13 cellular contexts compared by ENCODE assay signal in the genomic region with DNA sequence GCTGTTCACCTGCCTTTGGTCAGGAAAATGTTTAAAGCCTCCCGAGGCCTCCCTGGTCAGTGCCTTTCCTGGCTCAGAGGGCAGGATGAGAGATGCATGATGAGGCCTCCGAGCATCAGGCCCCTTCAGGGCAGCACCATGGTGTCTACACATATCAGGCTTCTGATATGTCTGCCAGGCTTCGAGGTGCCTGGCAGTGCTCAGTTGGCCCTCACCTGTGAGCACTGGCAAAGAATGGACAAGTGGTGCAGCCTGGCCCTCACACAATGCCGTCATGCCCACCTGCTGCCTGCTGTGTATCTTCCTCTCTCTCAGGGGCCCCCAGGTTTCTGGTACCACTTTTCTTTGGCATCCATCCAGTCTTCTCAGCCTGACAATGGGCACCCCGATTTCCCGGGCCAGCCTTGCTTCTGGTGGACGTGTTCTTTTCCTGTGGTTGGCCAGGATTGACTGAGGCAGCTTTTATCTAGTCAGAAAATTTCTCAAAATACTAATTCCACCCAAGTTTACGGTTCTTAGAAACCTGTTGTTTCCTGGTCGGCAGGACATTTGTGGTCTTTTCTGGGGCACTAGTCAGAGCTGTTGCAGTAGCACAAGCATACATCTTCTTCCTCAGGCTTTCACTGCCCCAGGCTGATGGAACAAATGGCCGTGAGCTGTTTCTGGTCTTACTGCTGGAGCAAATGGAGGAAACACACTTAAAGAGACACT.
A peak's percentile ranks its signal among the peaks of the same experiment; 100 is the strongest.
DNase-seq lines count a peak whose midpoint lies in the region; ATAC-seq and TF ChIP-seq lines count a peak whose summit lies in the region.
"Had no signal": no experiment of that assay in that cellular context is flagged by ENCODE, and none has a peak within 500 bp of the region (broad histone marks: within the 10 kb centered on the region; RNA-seq: fewer than 3 reads in every experiment).

No MANE protein-coding gene starts in this region.

- intact Hi-C loops in activated CD8-positive, alpha-beta T cell treated with anti-CD3 and anti-CD28 coated beads for 36 hours (cut with micrococcal nuclease) = no loop called here

- H3K27ac Mint-ChIP-seq in activated T-cell treated with anti-CD3 and anti-CD28 coated beads, Interleukin-2, amount 50 U/mL, for 24 hours = peak overlapping the region; percentile 52
- H3K27ac Mint-ChIP-seq in activated CD8-positive, alpha-beta T cell treated with anti-CD3 and anti-CD28 coated beads for 36 hours = peak overlapping the region; percentile 17
- no peak overlapping the region for H3K27ac Mint-ChIP-seq in WTC11

- no peak overlapping the region for H3K4me3 Mint-ChIP-seq in activated T-cell treated with anti-CD3 and anti-CD28 coated beads, Interleukin-2, amount 50 U/mL, for 24 hours
- no peak overlapping the region for H3K4me3 Mint-ChIP-seq in activated CD8-positive, alpha-beta T cell treated with anti-CD3 and anti-CD28 coated beads for 36 hours
- H3K4me3 Mint-ChIP-seq in WTC11 = no peak overlapping the region

- peak overlapping the region; percentile 71 to 73 for H3K27ac ChIP-seq in right atrium auricular region
- H3K27ac ChIP-seq in substantia nigra (ENCODE audit: low read depth, low read length, poor library complexity, severe bottlenecking) = peak overlapping the region; percentile 33

- TF ChIP-seq CTCF in activated CD8-positive, alpha-beta T cell treated with anti-CD3 and anti-CD28 coated beads for 36 hours (IDR thresholded peaks at IDR 0.05) = no peak
- TF ChIP-seq CTCF in right atrium auricular region (IDR thresholded peaks at IDR 0.05) = no peak
- TF ChIP-seq CTCF in WTC11 (IDR thresholded peaks at IDR 0.05) = no peak

- H3K9me3 Mint-ChIP-seq in activated T-cell treated with anti-CD3 and anti-CD28 coated beads, Interleukin-2, amount 50 U/mL, for 24 hours = no peaks in the 10 kb centered on the region
- H3K9me3 Mint-ChIP-seq in activated CD8-positive, alpha-beta T cell treated with anti-CD3 and anti-CD28 coated beads for 36 hours = no peaks in the 10 kb centered on the region
- H3K9me3 Mint-ChIP-seq in WTC11 = no peaks in the 10 kb centered on the region

- no peak for DNase-seq in activated T-cell treated with anti-CD3 and anti-CD28 coated beads, Interleukin-2, amount 50 U/mL, for 24 hours
- no peak for DNase-seq in activated T-cell treated with anti-CD3 and anti-CD28 coated beads, Interleukin-2, amount 50 U/mL, for 48 hours
- peak; percentile 13 for DNase-seq in activated CD8-positive, alpha-beta T cell treated with anti-CD3 and anti-CD28 coated beads for 36 hours
- DNase-seq in right atrium auricular region (ENCODE audit: low spot score) (no peak), substantia nigra (lab: John Stamatoyannopoulos, UW) (peak in 1 of 49 donors; percentile 75), WTC11 (ENCODE audit: low spot score) (no peak), activated gamma-delta T cell treated with Interleukin-2 at 50 U/mL for 16 hours (no peak), glomerular visceral epithelial cell (ENCODE audit: extremely low spot score) (no peak)
- DNase-seq: ACHN, glutamatergic neuron, NCI-H2081 treated with DMSO at 0.1 percent for 48 hours, RPMI8226 had no signal

- H3K4me1 ChIP-seq in right atrium auricular region = peaks cover 0 to 60% of the 10 kb centered on the region in 2 donors

- H3K4me1 Mint-ChIP-seq in activated T-cell treated with anti-CD3 and anti-CD28 coated beads, Interleukin-2, amount 50 U/mL, for 24 hours (ENCODE audit: low read depth) = peaks cover 27% of the 10 kb centered on the region
- H3K4me1 Mint-ChIP-seq in activated CD8-positive, alpha-beta T cell treated with anti-CD3 and anti-CD28 coated beads for 36 hours (ENCODE audit: low read depth) = peaks cover 25% of the 10 kb centered on the region
- no peaks in the 10 kb centered on the region for H3K4me1 Mint-ChIP-seq in WTC11

- ATAC-seq in activated CD8-positive, alpha-beta T cell treated with anti-CD3 and anti-CD28 coated beads for 36 hours = no peak
- no peak for ATAC-seq in WTC11

- no peaks in the 10 kb centered on the region for H3K27me3 ChIP-seq in right atrium auricular region

- H3K4me3 ChIP-seq in right atrium auricular region = no peak overlapping the region
- H3K4me3 ChIP-seq: smooth muscle cell had no signal

- CTCF ChIA-PET in activated CD8-positive, alpha-beta T cell treated with anti-CD3 and anti-CD28 coated beads for 36 hours (lab: Charles Lee) = interaction anchor here (0.7 to 1.7 kb wide), 5 partner anchors 9 to 127 kb away, joined by 3 to 4 read pairs (median 3); no protein-coding TSS in a partner anchor
- CTCF ChIA-PET in WTC11 (lab: Charles Lee) = interaction anchor here (1.4 to 5.8 kb wide), 2 partner anchors 52 to 127 kb away, joined by 3 to 43 read pairs; no protein-coding TSS in a partner anchor

- H3K36me3 ChIP-seq in right atrium auricular region = peaks cover 10% of the 10 kb centered on the region

- no peaks in the 10 kb centered on the region for H3K27me3 Mint-ChIP-seq in activated T-cell treated with anti-CD3 and anti-CD28 coated beads, Interleukin-2, amount 50 U/mL, for 24 hours
- no peaks in the 10 kb centered on the region for H3K27me3 Mint-ChIP-seq in activated CD8-positive, alpha-beta T cell treated with anti-CD3 and anti-CD28 coated beads for 36 hours
- H3K27me3 Mint-ChIP-seq in WTC11 (ENCODE audit: low read depth) = no peaks in the 10 kb centered on the region

- POLR2A ChIA-PET in activated CD8-positive, alpha-beta T cell treated with anti-CD3 and anti-CD28 coated beads for 36 hours (lab: Charles Lee) = interaction anchor here (0.7 kb wide), 1 partner anchor 169 kb away, joined by 3 read pairs; no protein-coding TSS in a partner anchor
- POLR2A ChIA-PET in WTC11 (lab: Charles Lee) = interaction anchor here (0.7 kb wide), 1 partner anchor 481 kb away, joined by 3 read pairs; no protein-coding TSS in a partner anchor

- H3K9me3 ChIP-seq in right atrium auricular region = no peaks in the 10 kb centered on the region

- H3K36me3 Mint-ChIP-seq in activated T-cell treated with anti-CD3 and anti-CD28 coated beads, Interleukin-2, amount 50 U/mL, for 24 hours (ENCODE audit: low read depth) = peaks cover 89% of the 10 kb centered on the region
- peaks cover 19% of the 10 kb centered on the region for H3K36me3 Mint-ChIP-seq in activated CD8-positive, alpha-beta T cell treated with anti-CD3 and anti-CD28 coated beads for 36 hours (ENCODE audit: low read depth)
- peaks cover 15% of the 10 kb centered on the region; the same call in 1 of the 2 replicates for H3K36me3 Mint-ChIP-seq in WTC11

TF ChIP-seq in WTC11, 78 proteins besides CTCF, POLR2A, EP300 and RAD21:
- TF ChIP-seq NFYB (CRISPR knock-in tag; conservative IDR thresholded peaks at IDR 0.05; ENCODE audit: low read depth) (no peak), CBFB (CRISPR knock-in tag; IDR thresholded peaks at IDR 0.05; ENCODE audit: low read depth) (no peak), ETV6 (CRISPR knock-in tag; IDR thresholded peaks at IDR 0.05) (no peak), TCF7 (CRISPR knock-in tag; IDR thresholded peaks at IDR 0.05; ENCODE audit: low read depth) (no peak), FOXK1 (CRISPR knock-in tag; IDR thresholded peaks at IDR 0.05) (no peak), GTF2I (CRISPR knock-in tag; conservative IDR thresholded peaks at IDR 0.05) (no peak), ZNF317 (CRISPR knock-in tag; IDR thresholded peaks at IDR 0.05; ENCODE audit: borderline replicate concordance, low read depth) (no peak)
- TF ChIP-seq, protein P1, sequence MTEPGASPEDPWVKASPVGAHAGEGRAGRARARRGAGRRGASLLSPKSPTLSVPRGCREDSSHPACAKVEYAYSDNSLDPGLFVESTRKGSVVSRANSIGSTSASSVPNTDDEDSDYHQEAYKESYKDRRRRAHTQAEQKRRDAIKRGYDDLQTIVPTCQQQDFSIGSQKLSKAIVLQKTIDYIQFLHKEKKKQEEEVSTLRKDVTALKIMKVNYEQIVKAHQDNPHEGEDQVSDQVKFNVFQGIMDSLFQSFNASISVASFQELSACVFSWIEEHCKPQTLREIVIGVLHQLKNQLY (CRISPR knock-in tag; IDR thresholded peaks at IDR 0.05) = no peak
